ENCODE assay signal across 17 cellular contexts in genomic region chr9:69323886-69324285, GRCh38. TPM values are rescaled to one million over a fixed set of nuclear protein-coding genes. Genes with fewer than 3 reads are reported as not detected.
DNase-seq lines count a peak whose midpoint lies in the region; ATAC-seq and TF ChIP-seq lines count a peak whose summit lies in the region.
"Had no signal": no experiment of that assay in that cellular context is flagged by ENCODE, and none has a peak within 500 bp of the region (broad histone marks: within the 10 kb centered on the region; RNA-seq: fewer than 3 reads in every experiment).

No MANE protein-coding gene starts in this region.

- no peaks in the 10 kb centered on the region for H3K9me2 ChIP-seq in neural cell (ENCODE audit: insufficient read depth, low read length)

- no peak for TF ChIP-seq EP300 in neural cell (conservative IDR thresholded peaks at IDR 0.05; ENCODE audit: poor library complexity, severe bottlenecking)

- no peak overlapping the region for H3K9ac ChIP-seq in neural cell (ENCODE audit: low read length)

- ATAC-seq in heart left ventricle: no peak
- no peak for ATAC-seq in left cardiac atrium
- no peak for ATAC-seq in upper lobe of right lung
- ATAC-seq in GM21360 (IDR thresholded peaks at IDR 0.05; ENCODE audit: unreplicated experiment): no peak
- ATAC-seq: activated CD4-positive, CD25-positive, alpha-beta regulatory T cell treated with anti-CD3 and anti-CD28 coated beads, Interleukin-2, amount 50 U/mL, for 24 hours; natural killer cell had no signal

- H3K27me3 ChIP-seq in heart left ventricle: peaks cover 0 to 23% (median 0%) of the 10 kb centered on the region in 9 donors
- peaks cover 31% of the 10 kb centered on the region for H3K27me3 ChIP-seq in neural cell (ENCODE audit: insufficient read depth, low read depth, low read length)
- peaks cover 6% of the 10 kb centered on the region for H3K27me3 ChIP-seq in upper lobe of right lung

- H3K79me2 ChIP-seq in neural cell (replicated peaks; ENCODE audit: insufficient read depth, low read length): no peaks in the 10 kb centered on the region

- intact Hi-C loops in heart left ventricle (cut with DNase I): loop anchor here in 5 of 10 donors (5.0 to 10.0 kb wide), 7 partner anchors 51 to 89 kb away; no protein-coding TSS in a partner anchor
- intact Hi-C loops in left cardiac atrium (cut with DNase I): loop anchor here in 1 of 2 donors (10.0 kb wide), 2 partner anchors 49 to 99 kb away; no protein-coding TSS in a partner anchor
- intact Hi-C loops in upper lobe of right lung (cut with DNase I): no loop called here

- TF ChIP-seq CTCF in heart left ventricle (IDR thresholded peaks at IDR 0.05): no peak
- TF ChIP-seq CTCF in fibroblast of villous mesenchyme (IDR thresholded peaks at IDR 0.05; ENCODE audit: insufficient read depth, low read depth, low read length): no peak
- TF ChIP-seq CTCF in neural cell (IDR thresholded peaks at IDR 0.05; ENCODE audit: poor library complexity, severe bottlenecking): no peak
- TF ChIP-seq CTCF in upper lobe of right lung (IDR thresholded peaks at IDR 0.05): no peak

- H3F3A ChIP-seq in neural cell (ENCODE audit: insufficient read depth, low read length, poor library complexity, severe bottlenecking): no peaks in the 10 kb centered on the region

- TF ChIP-seq POLR2A in heart left ventricle (IDR thresholded peaks at IDR 0.05): no peak

- peak overlapping the region in 10 of 12 donors; percentile 51 to 87 (median 67) for H3K4me3 ChIP-seq in heart left ventricle
- no peak overlapping the region for H3K4me3 ChIP-seq in fibroblast of villous mesenchyme (ENCODE audit: low read depth, low read length)
- peak overlapping the region; percentile 91 for H3K4me3 ChIP-seq in neural cell (ENCODE audit: low read length)
- peak overlapping the region; percentile 62 for H3K4me3 ChIP-seq in upper lobe of right lung

- no peaks in the 10 kb centered on the region for H4K20me1 ChIP-seq in neural cell (ENCODE audit: insufficient read depth)

- WGBS in heart left ventricle, 4 donors: 41 to 56% (median 50%) methylated on average over 4 of the region's 4 CpGs

- H3K4me1 ChIP-seq in heart left ventricle (peaks cover 0 to 28% (median 4%) of the 10 kb centered on the region in 12 donors), upper lobe of right lung (no peaks in the 10 kb centered on the region)

- no peaks in the 10 kb centered on the region for H3K9me3 ChIP-seq in heart left ventricle
- H3K9me3 ChIP-seq in neural cell (ENCODE audit: low read length): no peaks in the 10 kb centered on the region
- H3K9me3 ChIP-seq in upper lobe of right lung: no peaks in the 10 kb centered on the region
- H3K9me3 ChIP-seq: esophagus squamous epithelium, transverse colon had no signal

- no peaks in the 10 kb centered on the region for H3K36me3 ChIP-seq in heart left ventricle
- H3K36me3 ChIP-seq in neural cell (ENCODE audit: insufficient read depth, low read length): no peaks in the 10 kb centered on the region
- no peaks in the 10 kb centered on the region for H3K36me3 ChIP-seq in upper lobe of right lung
- H3K36me3 ChIP-seq: brain microvascular endothelial cell, esophagus squamous epithelium, transverse colon had no signal

- no peak for TF ChIP-seq RAD21 in neural cell (conservative IDR thresholded peaks at IDR 0.05)

- H3K27ac ChIP-seq in heart left ventricle (peak overlapping the region in 8 of 12 donors; percentile 72 to 93 (median 90)), neural cell (ENCODE audit: low read length) (no peak overlapping the region), upper lobe of right lung (no peak overlapping the region)
- H3K27ac ChIP-seq: brain microvascular endothelial cell, RWPE1 had no signal

- H3K4me2 ChIP-seq in neural cell (ENCODE audit: low read length): peak overlapping the region; percentile 61

- DNase-seq in heart left ventricle (no peak), left cardiac atrium (no peak), fibroblast of villous mesenchyme (ENCODE audit: low read depth) (peak; percentile 5), upper lobe of right lung (no peak), HuH-7.5 (ENCODE audit: low spot score) (no peak), HPDE6-E6E7 (ENCODE audit: extremely low spot score) (no peak)
- DNase-seq: activated naive CD8-positive, alpha-beta T cell treated with anti-CD3 and anti-CD28 coated beads for 36 hours; brain microvascular endothelial cell; esophagus squamous epithelium; natural killer cell; stimulated activated naive CD4-positive, alpha-beta T cell treated with Interleukin-2 at 50 U/mL for 16 hours had no signal

- H2AFZ ChIP-seq in neural cell (ENCODE audit: low read depth, low read length): no peak overlapping the region

TF ChIP-seq in neural cell, 6 proteins besides CTCF, POLR2A, EP300 and RAD21:
- TF ChIP-seq MXI1 (conservative IDR thresholded peaks at IDR 0.05; ENCODE audit: poor library complexity, severe bottlenecking) (no peak), POLR2AphosphoS5 (IDR thresholded peaks at IDR 0.05) (no peak), EZH2 (IDR thresholded peaks at IDR 0.05; ENCODE audit: borderline replicate concordance, insufficient read depth, low read length, poor library complexity, severe bottlenecking) (no peak), SMC3 (conservative IDR thresholded peaks at IDR 0.05; ENCODE audit: poor library complexity) (no peak), TAF1 (IDR thresholded peaks at IDR 0.05; ENCODE audit: low read depth) (no peak)
- TF ChIP-seq, protein P1, sequence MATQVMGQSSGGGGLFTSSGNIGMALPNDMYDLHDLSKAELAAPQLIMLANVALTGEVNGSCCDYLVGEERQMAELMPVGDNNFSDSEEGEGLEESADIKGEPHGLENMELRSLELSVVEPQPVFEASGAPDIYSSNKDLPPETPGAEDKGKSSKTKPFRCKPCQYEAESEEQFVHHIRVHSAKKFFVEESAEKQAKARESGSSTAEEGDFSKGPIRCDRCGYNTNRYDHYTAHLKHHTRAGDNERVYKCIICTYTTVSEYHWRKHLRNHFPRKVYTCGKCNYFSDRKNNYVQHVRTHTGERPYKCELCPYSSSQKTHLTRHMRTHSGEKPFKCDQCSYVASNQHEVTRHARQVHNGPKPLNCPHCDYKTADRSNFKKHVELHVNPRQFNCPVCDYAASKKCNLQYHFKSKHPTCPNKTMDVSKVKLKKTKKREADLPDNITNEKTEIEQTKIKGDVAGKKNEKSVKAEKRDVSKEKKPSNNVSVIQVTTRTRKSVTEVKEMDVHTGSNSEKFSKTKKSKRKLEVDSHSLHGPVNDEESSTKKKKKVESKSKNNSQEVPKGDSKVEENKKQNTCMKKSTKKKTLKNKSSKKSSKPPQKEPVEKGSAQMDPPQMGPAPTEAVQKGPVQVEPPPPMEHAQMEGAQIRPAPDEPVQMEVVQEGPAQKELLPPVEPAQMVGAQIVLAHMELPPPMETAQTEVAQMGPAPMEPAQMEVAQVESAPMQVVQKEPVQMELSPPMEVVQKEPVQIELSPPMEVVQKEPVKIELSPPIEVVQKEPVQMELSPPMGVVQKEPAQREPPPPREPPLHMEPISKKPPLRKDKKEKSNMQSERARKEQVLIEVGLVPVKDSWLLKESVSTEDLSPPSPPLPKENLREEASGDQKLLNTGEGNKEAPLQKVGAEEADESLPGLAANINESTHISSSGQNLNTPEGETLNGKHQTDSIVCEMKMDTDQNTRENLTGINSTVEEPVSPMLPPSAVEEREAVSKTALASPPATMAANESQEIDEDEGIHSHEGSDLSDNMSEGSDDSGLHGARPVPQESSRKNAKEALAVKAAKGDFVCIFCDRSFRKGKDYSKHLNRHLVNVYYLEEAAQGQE (IDR thresholded peaks at IDR 0.05; ENCODE audit: borderline replicate concordance): no peak

RNA-seq across cellular contexts. Expression of gene ENTREP1, which starts 1.1 kb away (rescaled TPM):
- total RNA-seq in heart left ventricle: 10 to 100 TPM; 16.6 to 29.1 (median 24.8) TPM
- polyA plus RNA-seq in heart left ventricle: 10 to 100 TPM; 12.6 to 15.7 TPM
- 10 to 100 TPM; 12.0 to 16.4 TPM for total RNA-seq in left cardiac atrium
- under 0.01 TPM in 1 of 2 replicates, not detected in the other for total RNA-seq in fibroblast of villous mesenchyme
- 1.9 and 2.0 TPM in 2 replicates for polyA plus RNA-seq in neural cell
- 0.97 and 2.2 TPM in 2 replicates for polyA minus RNA-seq in neural cell
- total RNA-seq in upper lobe of right lung: 34.9 TPM
- total RNA-seq: activated CD8-positive, alpha-beta memory T cell treated with anti-CD3 and anti-CD28 coated beads for 36 hours; activated naive CD8-positive, alpha-beta T cell treated with anti-CD3 and anti-CD28 coated beads for 36 hours; natural killer cell had no signal

Comparison
In these comparisons a context has a peak if more than half of its experiments do, and no peak if none do; other contexts are left out.
1. H3K27ac ChIP-seq: peak in heart left ventricle (8 of 12); none in neural cell (single experiment) and upper lobe of right lung (single experiment).
2. RNA of gene ENTREP1, which starts 1.1 kb away (total RNA-seq): 34.9 TPM in upper lobe of right lung (single experiment), 16.6 to 29.1 TPM in heart left ventricle and 12.0 to 16.4 TPM in left cardiac atrium; under 0.01 TPM in fibroblast of villous mesenchyme; every median in the first group is over 10 times any median in the second.